Comparison of ENCODE assay signal across 1 cellular context in the genomic region with DNA sequence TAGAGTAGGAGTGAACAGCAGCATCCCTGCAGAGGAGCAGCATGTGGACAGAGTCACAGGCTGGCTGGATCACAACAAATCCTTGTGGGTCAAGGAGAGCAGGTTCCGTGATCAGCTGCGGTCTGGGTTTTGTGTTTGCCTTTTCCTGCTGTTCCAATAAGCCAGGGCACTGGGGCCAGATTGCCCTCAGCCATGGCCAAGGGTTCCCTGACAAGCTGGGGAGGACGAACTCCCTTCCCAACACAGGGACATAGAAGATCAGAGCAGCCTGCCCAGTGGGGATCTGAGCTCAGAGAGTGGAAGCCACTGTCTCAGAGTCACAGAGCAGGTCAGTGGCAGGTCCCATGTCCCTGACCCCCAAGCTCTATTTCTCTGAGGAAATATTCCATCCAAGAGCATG.
TF ChIP-seq lines count a peak whose summit lies in the region.

No MANE protein-coding gene starts in this region.

TF ChIP-seq in HepG2, 621 proteins besides CTCF, POLR2A, EP300 and RAD21:
- TF ChIP-seq ZNF768 (CRISPR knock-in tag; IDR thresholded peaks at IDR 0.05) (peak; percentile 86), ZNF292 (CRISPR knock-in tag; IDR thresholded peaks at IDR 0.05; ENCODE audit: borderline replicate concordance, low read depth) (0 out of 2 replicates have a peak, but pooled peaks have one; percentile 21), ZNF263 (CRISPR knock-in tag; IDR thresholded peaks at IDR 0.05) (peak; percentile 34; the same call in 1 of the 2 replicates), ZNF350 (CRISPR knock-in tag; IDR thresholded peaks at IDR 0.05; ENCODE audit: borderline replicate concordance, low read depth) (0 out of 2 replicates have a peak, but pooled peaks have one; percentile 19)
